ENCODE assay signal across 16 cellular contexts in genomic region chr9:126117631-126118030, GRCh38.
DNase-seq lines count a peak whose midpoint lies in the region; TF ChIP-seq lines count a peak whose summit lies in the region.
"Had no signal": no experiment of that assay in that cellular context is flagged by ENCODE, and none has a peak within 500 bp of the region (broad histone marks: within the 10 kb centered on the region; RNA-seq: fewer than 3 reads in every experiment).

No MANE protein-coding gene starts in this region.

- no peaks in the 10 kb centered on the region for H4K20me1 ChIP-seq in H9 (ENCODE audit: control insufficient read depth, insufficient read depth, insufficient read length)
- H4K20me1 ChIP-seq: BLaER1 had no signal

- no peak overlapping the region for H3K56ac ChIP-seq in H9 (ENCODE audit: insufficient read length, low read depth, low read length)
- no peak overlapping the region for H3K56ac ChIP-seq in mesendoderm (ENCODE audit: low read length)

- H3K23ac ChIP-seq in H9 (ENCODE audit: insufficient read length, low read depth, low read length) (no peak overlapping the region), mesendoderm (ENCODE audit: low read length) (no peak overlapping the region)

- intact Hi-C loops in posterior vena cava (cut with DNase I), result no loop called here

- H3K27me3 ChIP-seq in H9 (ENCODE audit: insufficient read depth, low read length) (no peaks in the 10 kb centered on the region), mesendoderm (ENCODE audit: insufficient read depth, low read length, poor library complexity) (no peaks in the 10 kb centered on the region)
- H3K27me3 ChIP-seq: BLaER1 had no signal

- H3K18ac ChIP-seq in H9 (ENCODE audit: insufficient read length, low read depth, low read length), result no peak overlapping the region
- H3K18ac ChIP-seq in mesendoderm (ENCODE audit: low read length), result no peak overlapping the region

- no peaks in the 10 kb centered on the region for H3K79me1 ChIP-seq in H9 (ENCODE audit: insufficient read depth, low read depth, low read length, poor library complexity, severe bottlenecking)
- H3K79me1 ChIP-seq in mesendoderm (ENCODE audit: low read length), result no peaks in the 10 kb centered on the region

- H3K4ac ChIP-seq in H9 (ENCODE audit: low read depth, low read length), result no peak overlapping the region
- no peak overlapping the region for H3K4ac ChIP-seq in mesendoderm (ENCODE audit: low read depth, low read length)

- H2BK15ac ChIP-seq in H9 (ENCODE audit: low read depth, low read length) (no peak overlapping the region), mesendoderm (replicated peaks; ENCODE audit: low read depth) (no peak overlapping the region)

- no peaks in the 10 kb centered on the region for H3K36me3 Mint-ChIP-seq in H9 (ENCODE audit: insufficient read depth in 1 of 3, low read depth in 3 of 3)
- H3K36me3 Mint-ChIP-seq: CD4-positive, alpha-beta memory T cell had no signal

- no peaks in the 10 kb centered on the region for H3K36me3 ChIP-seq in mesendoderm (ENCODE audit: control insufficient read depth, insufficient read depth, low read length)

- no peak overlapping the region for H3K4me2 ChIP-seq in H9 (ENCODE audit: insufficient read depth, insufficient read length, low read length)
- no peak overlapping the region for H3K4me2 ChIP-seq in mesendoderm (ENCODE audit: low read length)
- H3K4me2 ChIP-seq: A549, BLaER1 had no signal

- no peak overlapping the region for H3K4me3 Mint-ChIP-seq in H9
- H3K4me3 Mint-ChIP-seq: CD4-positive, alpha-beta memory T cell had no signal

- H3K9me3 Mint-ChIP-seq in H9, result no peaks in the 10 kb centered on the region
- H3K9me3 Mint-ChIP-seq: CD4-positive, alpha-beta memory T cell had no signal

- no peak overlapping the region for H4K91ac ChIP-seq in H9 (ENCODE audit: insufficient read length, low read depth, low read length)

- H4K5ac ChIP-seq in H9 (ENCODE audit: insufficient read length, low read depth, low read length) (no peak overlapping the region), mesendoderm (ENCODE audit: low read length) (no peak overlapping the region)

- DNase-seq in AG20443 (ENCODE audit: low spot score), result peak; percentile 3
- DNase-seq in H9, result peak; percentile 14
- DNase-seq in islet precursor cell, result peak; percentile 34
- peak; percentile 29 for DNase-seq in posterior vena cava (ENCODE audit: low spot score)
- no peak for DNase-seq in HT-29 (ENCODE audit: low spot score)
- DNase-seq in stimulated activated naive CD4-positive, alpha-beta T cell treated with Interleukin-2 at 50 U/mL for 16 hours (lab: John Stamatoyannopoulos, UW), result no peak
- no peak for DNase-seq in mesendoderm
- DNase-seq: CD4-positive, alpha-beta memory T cell; GOT3; KBM-7; NCI-H1105 treated with DMSO at 0.1 percent for 48 hours; NCI-H1694; NCI-H2107; SHP77 treated with DMSO at 0.1 percent for 48 hours had no signal

- no peak overlapping the region for H2BK12ac ChIP-seq in H9 (ENCODE audit: insufficient read length, low read depth, low read length)

- H2BK5ac ChIP-seq in H9 (ENCODE audit: insufficient read length, low read length) (no peak overlapping the region), mesendoderm (ENCODE audit: low read length) (no peak overlapping the region)

- H2BK20ac ChIP-seq in H9 (ENCODE audit: low read depth, low read length, poor library complexity, severe bottlenecking), result no peak overlapping the region

- H3K27me3 Mint-ChIP-seq in H9 (ENCODE audit: low read depth), result peaks cover 6% of the 10 kb centered on the region

- H2AK5ac ChIP-seq in H9 (ENCODE audit: insufficient read length, low read length) (no peak overlapping the region), mesendoderm (ENCODE audit: low read length) (no peak overlapping the region)

- no CpG with 5 or more reads among the region's 9 CpGs for WGBS in H9 (ENCODE audit: extremely low coverage, insufficient read length, low lambda C conversion rate)
- no CpG with 5 or more reads among the region's 9 CpGs for WGBS in mesendoderm (ENCODE audit: extremely low coverage, insufficient coverage, low lambda C conversion rate)

- no peak overlapping the region for H3K27ac Mint-ChIP-seq in H9
- H3K27ac Mint-ChIP-seq: CD4-positive, alpha-beta memory T cell had no signal

- H3K9me3 ChIP-seq in H9 (ENCODE audit: control insufficient read depth, low read depth, low read length), result no peaks in the 10 kb centered on the region
- H3K9me3 ChIP-seq: BLaER1 had no signal

- H3K4me1 ChIP-seq in H9 (ENCODE audit: insufficient read depth, low read length) (no peaks in the 10 kb centered on the region), mesendoderm (ENCODE audit: control insufficient read depth, low read depth, low read length) (no peaks in the 10 kb centered on the region)
- H3K4me1 ChIP-seq: A549, BLaER1 had no signal

- no peak for TF ChIP-seq CTCF in H9 (conservative IDR thresholded peaks at IDR 0.05)

- no peak overlapping the region for H2AFZ ChIP-seq in H9 (ENCODE audit: low read length)

- no peaks in the 10 kb centered on the region for H3K79me2 ChIP-seq in H9 (ENCODE audit: insufficient read depth, low read length)
- no peaks in the 10 kb centered on the region for H3K79me2 ChIP-seq in mesendoderm (ENCODE audit: control insufficient read depth, insufficient read depth, low read length)

- H4K8ac ChIP-seq in H9 (replicated peaks; ENCODE audit: insufficient read length, low read depth, low read length), result no peak overlapping the region
- no peak overlapping the region for H4K8ac ChIP-seq in mesendoderm (ENCODE audit: low read depth, low read length)

- no peaks in the 10 kb centered on the region for H3K4me1 Mint-ChIP-seq in H9
- H3K4me1 Mint-ChIP-seq: CD4-positive, alpha-beta memory T cell had no signal

- H2BK120ac ChIP-seq in H9 (ENCODE audit: low read depth, low read length, poor library complexity, severe bottlenecking) (no peak overlapping the region), mesendoderm (ENCODE audit: low read depth, low read length) (no peak overlapping the region)

- no peaks in the 10 kb centered on the region for H3K23me2 ChIP-seq in H9 (ENCODE audit: insufficient read length, low read depth, low read length, poor library complexity, severe bottlenecking)

- H3K14ac ChIP-seq in H9 (ENCODE audit: insufficient read depth, low read length), result no peak overlapping the region

- H3K4me3 ChIP-seq in mesendoderm (ENCODE audit: low read length), result no peak overlapping the region
- H3K4me3 ChIP-seq: A549, BLaER1 had no signal

- H3K9ac ChIP-seq in H9 (ENCODE audit: extremely low read depth, insufficient read length, low read length) (no peak overlapping the region), mesendoderm (ENCODE audit: low read length) (no peak overlapping the region)
- H3K9ac ChIP-seq: BLaER1 had no signal

- H3K27ac ChIP-seq in H9 (ENCODE audit: insufficient read length, low read depth, low read length) (no peak overlapping the region), mesendoderm (ENCODE audit: low read depth, low read length) (no peak overlapping the region)
- H3K27ac ChIP-seq: A549, BLaER1 had no signal

- H3T11ph ChIP-seq in H9 (ENCODE audit: low read length), result no peak overlapping the region

Comparison
In these comparisons a context has a peak if more than half of its experiments do, and no peak if none do; other contexts are left out.
1. DNase-seq: peak in AG20443 (single experiment), H9 (single experiment), islet precursor cell (single experiment) and posterior vena cava (single experiment); none in HT-29 (single experiment), stimulated activated naive CD4-positive, alpha-beta T cell treated with Interleukin-2 at 50 U/mL for 16 hours (single experiment) and mesendoderm (single experiment).